27 cellular contexts compared by ENCODE assay signal in genomic region chr6:140697585-140697984, GRCh38.
"Had no signal": no experiment of that assay in that cellular context is flagged by ENCODE, and none has a peak within 500 bp of the region (broad histone marks: within the 10 kb centered on the region; RNA-seq: fewer than 3 reads in every experiment).

No MANE protein-coding gene starts in this region.

- ATAC-seq: left colon; naive thymus-derived CD4-positive, alpha-beta T cell; natural killer cell treated with Interleukin-12 subunit alpha and Interleukin-12 subunit beta and Interleukin-15 and Interleukin-18, amount 100 ng/mL, for 72 hours; pancreas; right cardiac atrium; sciatic nerve; stimulated activated naive B cell treated with anti-CD40 and anti-IgM and Interleukin-4, amounts not matched to agents 10 μg/mL and 1 μg/mL and 100 μg/mL, for 72 hours; stimulated activated naive CD8-positive, alpha-beta T cell treated with anti-CD3 and anti-CD28 coated beads, Interleukin-15, Interleukin-2, amounts not matched to agents 100 U/mL and 50 U/mL, for 24 hours had no signal

- DNase-seq: kidney glomerular epithelial cell; left colon; left ventricle myocardium inferior; mesendoderm; naive thymus-derived CD4-positive, alpha-beta T cell; pancreas; posterior cingulate gyrus; retina; right cardiac atrium; stimulated activated CD4-positive, alpha-beta T cell treated with anti-CD3 and anti-CD28 coated beads, Interleukin-12 subunit alpha, Interleukin-12 subunit beta, amount 100 ng/mL, for 4 hours; stimulated activated CD4-positive, alpha-beta T cell treated with anti-CD3 and anti-CD28 coated beads, Interleukin-15, amount 100 ng/mL, for 24 hours; stimulated activated CD4-positive, alpha-beta T cell treated with anti-CD3 and anti-CD28 coated beads, Interleukin-2, amount 100 ng/mL, for 24 hours; stimulated activated CD4-positive, alpha-beta T cell treated with anti-CD3 and anti-CD28 coated beads, Interleukin-4, amount 100 ng/mL, for 1 hour; stimulated activated naive B cell treated with anti-CD40 and anti-IgM and Interleukin-4, amounts not matched to agents 10 μg/mL and 1 μg/mL and 100 μg/mL, for 72 hours; stimulated activated naive CD8-positive, alpha-beta T cell treated with anti-CD3 and anti-CD28 coated beads, Interleukin-15, Interleukin-2, amounts not matched to agents 100 U/mL and 50 U/mL, for 24 hours; stomach; testis; thyroid gland; transverse colon; upper lobe of left lung had no signal

- H3K27ac ChIP-seq: left ventricle myocardium inferior, pancreas, prostate gland, skin epidermis, stomach, testis, thyroid gland, transverse colon, upper lobe of left lung, vagina had no signal

- H3K27me3 ChIP-seq: pancreas, stomach, testis, thyroid gland, transverse colon, upper lobe of left lung, vagina had no signal

- FAIRE-seq: keratinocyte had no signal

- H3K4me3 ChIP-seq: left ventricle myocardium inferior, lung, pancreas, prostate gland, skin epidermis, stomach, testis, thyroid gland, transverse colon, upper lobe of left lung, vagina had no signal

- H3K36me3 ChIP-seq: left ventricle myocardium inferior, pancreas, prostate gland, stomach, thyroid gland, transverse colon, upper lobe of left lung, vagina had no signal
